In the genomic region with DNA sequence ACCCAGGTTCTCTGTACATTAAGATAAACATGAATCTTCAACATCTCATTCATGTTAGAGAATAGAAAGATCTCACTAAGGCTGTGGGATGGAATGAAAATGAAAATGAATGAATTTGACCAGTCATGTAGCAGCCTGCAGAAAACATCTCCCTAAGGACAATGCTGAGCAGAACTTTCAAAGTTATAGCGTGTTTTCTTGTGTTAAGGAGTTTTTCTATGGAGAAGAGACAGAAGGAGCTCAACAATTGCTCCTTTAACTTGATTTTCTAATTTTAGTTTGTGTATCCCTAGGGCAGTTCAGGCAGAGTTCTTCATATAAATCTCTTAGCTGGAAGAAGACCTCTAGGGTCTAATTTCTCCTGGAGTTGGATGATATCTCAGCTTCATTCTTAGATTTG, we compare ENCODE assay signal across 36 cellular contexts. TPM values are rescaled to one million over a fixed set of nuclear protein-coding genes. Genes with fewer than 3 reads are reported as not detected.
"Had no signal": no experiment of that assay in that cellular context is flagged by ENCODE, and none has a peak within 500 bp of the region (broad histone marks: within the 10 kb centered on the region; RNA-seq: fewer than 3 reads in every experiment).

No MANE protein-coding gene starts in this region.

- H3K27me3 ChIP-seq: adrenal gland, body of pancreas, brain microvascular endothelial cell, breast epithelium had no signal

- H3K27ac ChIP-seq: adrenal gland, body of pancreas, brain microvascular endothelial cell, breast epithelium, VCaP had no signal

- H3K9me3 ChIP-seq: adrenal gland, body of pancreas, breast epithelium had no signal

- H3K36me3 ChIP-seq: adrenal gland, brain microvascular endothelial cell, breast epithelium had no signal

- H3K4me1 ChIP-seq: adrenal gland, body of pancreas, breast epithelium had no signal

- H3K4me3 ChIP-seq: adrenal gland, body of pancreas, breast epithelium had no signal

- ATAC-seq: activated CD8-positive, alpha-beta T cell treated with anti-CD3 and anti-CD28 coated beads for 36 hours; activated naive CD4-positive, alpha-beta T cell treated with anti-CD3 and anti-CD28 coated beads, Interleukin-2, amount 50 U/mL, for 72 hours; activated T-helper 17 cell treated with anti-CD3 and anti-CD28 coated beads, Interleukin-2, amount 50 U/mL, for 72 hours; body of pancreas; T-cell; T-helper 17 cell had no signal

- DNase-seq: activated B cell treated with CpG ODN at 0.5 μM for 24 hours; activated CD4-positive, alpha-beta memory T cell treated with anti-CD3 and anti-CD28 coated beads for 36 hours; activated CD4-positive, alpha-beta T cell treated with anti-CD3 and anti-CD28 coated beads for 4 hours; activated CD4-positive, alpha-beta T cell treated with anti-CD3 and anti-CD28 coated beads, Interleukin-2, amount 10 ng/mL, durations not matched to agents 24 days and 14 days; activated CD4-positive, alpha-beta T cell treated with anti-CD3 and anti-CD28 coated beads, Interleukin-2, amount 50 U/mL, for 1 hour; activated CD4-positive, alpha-beta T cell treated with anti-CD3 and anti-CD28 coated beads, Interleukin-2, amount 50 U/mL, for 4 hours; activated CD4-positive, CD25-positive, alpha-beta regulatory T cell treated with anti-CD3 and anti-CD28 coated beads, Interleukin-2, amount 50 U/mL, for 72 hours; activated CD8-positive, alpha-beta memory T cell treated with anti-CD3 and anti-CD28 coated beads, Interleukin-2, amount 50 U/mL, for 4 hours; activated CD8-positive, alpha-beta T cell treated with anti-CD3 and anti-CD28 coated beads for 36 hours; activated effector memory CD4-positive, alpha-beta T cell treated with anti-CD3 and anti-CD28 coated beads, Interleukin-2, amount 50 U/mL, for 16 hours; activated gamma-delta T cell treated with Interleukin-2 at 50 U/mL for 16 hours; activated naive CD4-positive, alpha-beta T cell; activated naive CD4-positive, alpha-beta T cell treated with anti-CD3 and anti-CD28 coated beads for 36 hours; activated naive CD4-positive, alpha-beta T cell treated with anti-CD3 and anti-CD28 coated beads, Interleukin-2, amount 50 U/mL, for 16 hours; activated naive CD8-positive, alpha-beta T cell treated with anti-CD3 and anti-CD28 coated beads for 36 hours; activated T-cell treated with anti-CD3 and anti-CD28 coated beads, Interleukin-2, amount 50 U/mL, for 24 hours; activated T-cell treated with anti-CD3 and anti-CD28 coated beads, Interleukin-2, amount 50 U/mL, for 48 hours; adrenal gland; amniotic stem cell; aorta; body of pancreas; brain microvascular endothelial cell; central memory CD4-positive, alpha-beta T cell; T-cell; T-helper 17 cell had no signal

RNA-seq across cellular contexts. Expression of gene NMS, which starts 47.3 kb away (rescaled TPM):
- total RNA-seq: activated B cell treated with CpG ODN at 0.5 μM for 24 hours; activated CD4-positive, alpha-beta memory T cell treated with anti-CD3 and anti-CD28 coated beads for 36 hours; activated CD4-positive, alpha-beta T cell treated with anti-CD3 and anti-CD28 coated beads, Interleukin-2, amount 10 ng/mL, durations not matched to agents 24 days and 14 days; activated CD8-positive, alpha-beta memory T cell treated with anti-CD3 and anti-CD28 coated beads for 36 hours; activated CD8-positive, alpha-beta T cell treated with anti-CD3 and anti-CD28 coated beads for 36 hours; activated naive CD4-positive, alpha-beta T cell treated with anti-CD3 and anti-CD28 coated beads for 36 hours; activated naive CD4-positive, alpha-beta T cell treated with anti-CD3 and anti-CD28 coated beads, Interleukin-2, amount 50 U/mL, for 72 hours; activated naive CD8-positive, alpha-beta T cell treated with anti-CD3 and anti-CD28 coated beads for 36 hours; activated T-helper 1 cell treated with anti-CD3 and anti-CD28 coated beads, Interleukin-12 subunit alpha, Interleukin-12 subunit beta, Interleukin-2, Interleukin-4 antibody, amounts not matched to agents 30 ng/mL and 10 ng/mL and 1 ng/mL, durations not matched to agents 14 hours and 24 hours and 36 hours; activated T-helper 17 cell treated with anti-CD3 and anti-CD28 coated beads, Interleukin-2, amount 50 U/mL, for 72 hours; adrenal gland; aorta; astrocyte; body of pancreas; breast epithelium; cardiac septum; cerebellum; T-cell; T-helper 1 cell treated with Interleukin-12 subunit alpha and Interleukin-12 subunit beta and Interleukin-4 antibody, amounts not matched to agents 30 ng/mL and 1 ng/mL, for 36 hours; T-helper 17 cell; T-helper 2 cell treated with Interferon-gamma antibody and Interleukin-4, amounts not matched to agents 100 ng/mL and 5 ng/mL, for 36 hours had no signal
- polyA plus RNA-seq: adrenal gland, aorta had no signal
